In genomic region chr16:81008151-81008789, GRCh38 we compare ENCODE assay signal across 9 cellular contexts. TPM values are rescaled to one million over a fixed set of nuclear protein-coding genes. Genes with fewer than 3 reads are reported as not detected.
DNase-seq lines count a peak whose midpoint lies in the region; ATAC-seq, FAIRE-seq and TF ChIP-seq lines count a peak whose summit lies in the region.
"Had no signal": no experiment of that assay in that cellular context is flagged by ENCODE, and none has a peak within 500 bp of the region (broad histone marks: within the 10 kb centered on the region; RNA-seq: fewer than 3 reads in every experiment).

No MANE protein-coding gene starts in this region.

- H2AFZ ChIP-seq in GM12878 (ENCODE audit: control insufficient read depth, low read depth, low read length), result peak overlapping the region; percentile 57

- peak overlapping the region; percentile 94 for H3K4me3 Mint-ChIP-seq in activated T-cell treated with anti-CD3 and anti-CD28 coated beads, Interleukin-2, amount 50 U/mL, for 4 hours

- no peak for FAIRE-seq in GM12878 (lab: Jason Lieb, UNC)

- H3K36me3 ChIP-seq in GM12878 (ENCODE audit: control insufficient read depth in 2 of 2, insufficient read depth in 2 of 2, low read length in 1 of 2) (peaks cover 4 to 5% of the 10 kb centered on the region in 2 experiments; a peak in 3 of 4 replicates), lower lobe of right lung (peaks cover 7% of the 10 kb centered on the region), tibial nerve (peaks cover 0 to 2% (median 0%) of the 10 kb centered on the region in 3 donors)

- H3K4me2 ChIP-seq in GM12878 (ENCODE audit: control insufficient read depth, insufficient read depth), result peak overlapping the region; percentile 79

- 63% methylated on average over 28 of the region's 28 CpGs for WGBS in GM12878 (ENCODE audit: insufficient coverage, insufficient replicate concordance, low lambda C conversion rate, missing lambda C conversion rate)
- 67% methylated on average over 28 of the region's 28 CpGs for WGBS in tibial nerve, 2 donors

- ATAC-seq in activated T-cell treated with anti-CD3 and anti-CD28 coated beads, Interleukin-2, amount 50 U/mL, for 4 hours, result no peak
- ATAC-seq in GM12878, result no peak
- no peak for ATAC-seq in lower lobe of right lung
- ATAC-seq in GM18861 (IDR thresholded peaks at IDR 0.05; ENCODE audit: unreplicated experiment), result no peak
- no peak for ATAC-seq in GM18520 (IDR thresholded peaks at IDR 0.05; ENCODE audit: unreplicated experiment)

- H3K27me3 Mint-ChIP-seq in activated T-cell treated with anti-CD3 and anti-CD28 coated beads, Interleukin-2, amount 50 U/mL, for 4 hours (ENCODE audit: low read depth), result no peaks in the 10 kb centered on the region

- RAD21 ChIA-PET in GM12878 (lab: Charles Lee; ENCODE audit: unreplicated experiment), result no interaction called here

- H3K4me3 ChIP-seq in GM12878, result peak overlapping the region; percentile 93
- peak overlapping the region; percentile 92 for H3K4me3 ChIP-seq in lower lobe of right lung
- peak overlapping the region; percentile 80 to 94 (median 85) for H3K4me3 ChIP-seq in tibial nerve

- BruUV-seq in GM12878 (replicated peaks; lab: Mats Ljungman, UMichigan), result no TSS peak

- H3K79me2 ChIP-seq in GM12878 (ENCODE audit: control insufficient read depth, insufficient read depth, low read length), result peaks cover 67% of the 10 kb centered on the region

- SMC1A ChIA-PET in GM12878 (lab: Charles Lee; ENCODE audit: uncharacterized antibody, unreplicated experiment), result interaction anchor here (0.6 to 1.1 kb wide), 3 partner anchors 10 to 35 kb away, joined by 3 read pairs; no protein-coding TSS in a partner anchor

- CTCF ChIA-PET in GM12878 (lab: Yijun Ruan, JAX), result interaction anchor here (1.0 to 1.4 kb wide), 2 partner anchors 15 to 27 kb away, joined by 3 read pairs; partner anchors contain the start of gene ATMIN

- H3K27ac ChIP-seq in GM12878 (ENCODE audit: control insufficient read depth, insufficient read depth) (peak overlapping the region; percentile 100), lower lobe of right lung (peak overlapping the region; percentile 99), tibial nerve (peak overlapping the region; percentile 93 to 99 (median 98))

- peaks cover 9% of the 10 kb centered on the region for H3K4me1 ChIP-seq in GM12878 (ENCODE audit: control insufficient read depth, insufficient read depth, low read length)
- H3K4me1 ChIP-seq in lower lobe of right lung, result peaks cover 28% of the 10 kb centered on the region
- peaks cover 0 to 27% (median 17%) of the 10 kb centered on the region in 4 donors for H3K4me1 ChIP-seq in tibial nerve

- H3K36me3 Mint-ChIP-seq in activated T-cell treated with anti-CD3 and anti-CD28 coated beads, Interleukin-2, amount 50 U/mL, for 4 hours (ENCODE audit: insufficient read depth), result peaks cover 15% of the 10 kb centered on the region

- no peaks in the 10 kb centered on the region for H3K27me3 ChIP-seq in GM12878 (replicated peaks in 1 of 2; ENCODE audit: control insufficient read depth in 2 of 2, insufficient read depth in 2 of 2, low read length in 1 of 2)
- H3K27me3 ChIP-seq in lower lobe of right lung (ENCODE audit: low read depth), result no peaks in the 10 kb centered on the region
- H3K27me3 ChIP-seq in tibial nerve, result no peaks in the 10 kb centered on the region

- H3K9ac ChIP-seq in GM12878 (ENCODE audit: control insufficient read depth, insufficient read depth, low read length), result peak overlapping the region; percentile 97

- in situ Hi-C loops in GM12878 (cut with MboI), result no loop called here

- no peaks in the 10 kb centered on the region for H3K9me3 Mint-ChIP-seq in activated T-cell treated with anti-CD3 and anti-CD28 coated beads, Interleukin-2, amount 50 U/mL, for 4 hours

- TF ChIP-seq RAD21 in GM12878 (IDR thresholded peaks at IDR 0.05; ENCODE audit: insufficient read depth, low read depth, low read length), result no peak

- TF ChIP-seq EP300 in GM12878 (IDR thresholded peaks at IDR 0.05; ENCODE audit: borderline replicate concordance in 1 of 2, control insufficient read depth in 1 of 2, low read depth in 2 of 2, low read length in 2 of 2) (no peak), tibial nerve (IDR thresholded peaks at IDR 0.05) (no peak)

- TF ChIP-seq CTCF in GM12878 (IDR thresholded peaks at IDR 0.05 in 2 of 3, conservative IDR thresholded peaks at IDR 0.05 in 1 of 3; ENCODE audit: control insufficient read depth in 2 of 3, extremely low read depth in 1 of 3, insufficient read depth in 1 of 3, low read depth in 3 of 3, low read length in 3 of 3) (no peak), lower lobe of right lung (IDR thresholded peaks at IDR 0.05) (no peak), tibial nerve (IDR thresholded peaks at IDR 0.05) (no peak)

- POLR2A ChIA-PET in GM12878 (lab: Charles Lee), result no interaction called here

- no peaks in the 10 kb centered on the region for H4K20me1 ChIP-seq in GM12878 (ENCODE audit: control insufficient read depth, insufficient read depth)

- H3K4me1 Mint-ChIP-seq in activated T-cell treated with anti-CD3 and anti-CD28 coated beads, Interleukin-2, amount 50 U/mL, for 4 hours (ENCODE audit: low read depth), result peaks cover 32% of the 10 kb centered on the region

- TF ChIP-seq POLR2A in GM12878 (IDR thresholded peaks at IDR 0.05; ENCODE audit: low read depth, low read length) (no peak), tibial nerve (IDR thresholded peaks at IDR 0.05) (no peak)

- intact Hi-C loops in GM12878 (cut with micrococcal nuclease; ENCODE audit: unreplicated experiment), result loop anchor here (10.0 kb wide), 3 partner anchors 307 to 1647 kb away; partner anchors contain the start of gene GAN
- intact Hi-C loops in lower lobe of right lung (cut with DNase I), result no loop called here

- no peak for DNase-seq in activated T-cell treated with anti-CD3 and anti-CD28 coated beads, Interleukin-2, amount 50 U/mL, for 4 hours
- DNase-seq in activated T-cell treated with anti-CD3 and anti-CD28 coated beads for 4 hours (no peak), GM12878 (ENCODE audit: low read depth, low spot score) (no peak), lower lobe of right lung (no peak), tibial nerve (ENCODE audit: low spot score in 2 of 2) (no peak), NCI-H524 (lab: John Stamatoyannopoulos, UW) (no peak)
- DNase-seq: NCI-H526 had no signal

- H3K9me3 ChIP-seq in GM12878 (replicated peaks; ENCODE audit: control insufficient read depth, insufficient read depth, low read length) (no peaks in the 10 kb centered on the region), lower lobe of right lung (no peaks in the 10 kb centered on the region), tibial nerve (no peaks in the 10 kb centered on the region)

RNA-seq across cellular contexts. Expression of gene CENPN, which starts 1.3 kb away (rescaled TPM):
- 10 to 100 TPM; 36.0 to 43.4 (median 42.4) TPM for total RNA-seq in activated T-cell treated with anti-CD3 and anti-CD28 coated beads, Interleukin-2, amount 50 U/mL, for 4 hours
- 12.1 and 18.8 TPM in 2 replicates for total RNA-seq in GM12878 (2013; cell fraction: nucleolus; rRNA removed)
- total RNA-seq in GM12878 (2014; rRNA removed) (39.8 and 40.2 TPM in 2 replicates), GM12878 (2014; rRNA removed; fragmentation: Illumina TruSeq; extraction: Trizol) (48.8 and 49.8 TPM in 2 replicates), GM12878 (2021) (43.7 and 44.6 TPM in 2 replicates), lower lobe of right lung (5.0 TPM), tibial nerve (1 to 10 TPM; 1.8 to 8.1 (median 4.2) TPM)
- 35.5 TPM for polyA plus RNA-seq in GM12878 (2011; ENCODE audit: low read depth)
- polyA plus RNA-seq in GM12878 (2011; rRNA removed) (63.9 and 97.4 TPM in 2 replicates), GM12878 (2014; fragmentation: Illumina TruSeq; extraction: Trizol) (68.9 and 76.4 TPM in 2 replicates), GM12878 (2014; fragmentation: Nextera tagmentation; extraction: Ambion mirVana) (100 to 1,000 TPM; 134 to 143 TPM), GM12878 (2014; rRNA removed) (31.2 and 74.1 TPM in 2 replicates), GM12878 (2016; fragmentation: Nextera tagmentation; extraction: Ambion mirVana) (10 to 100 TPM; 64.8 to 73.7 TPM)
- polyA plus RNA-seq in GM12878 (2011; cell fraction: cytosol; rRNA removed), result 29.9 and 43.4 TPM in 2 replicates
- polyA plus RNA-seq in GM12878 (2011; cell fraction: nucleus; rRNA removed), result 29.7 and 34.5 TPM in 2 replicates
- polyA plus RNA-seq in GM12878 (2012), result 25.2 and 70.0 TPM in 2 replicates
- 35.3 and 46.3 TPM in 2 replicates for polyA minus RNA-seq in GM12878 (2011; rRNA and poly(A)+ RNA removed)
- polyA minus RNA-seq in GM12878 (2011; cell fraction: cytosol; rRNA and poly(A)+ RNA removed), result 18.8 and 25.5 TPM in 2 replicates
- 11.5 and 28.3 TPM in 2 replicates for polyA minus RNA-seq in GM12878 (2011; cell fraction: nucleus; rRNA and poly(A)+ RNA removed)

RNA-seq across cellular contexts. Expression of gene CMC2, which starts 1.6 kb away (rescaled TPM):
- total RNA-seq in activated T-cell treated with anti-CD3 and anti-CD28 coated beads, Interleukin-2, amount 50 U/mL, for 4 hours, result 100 to 1,000 TPM; 106 to 112 (median 109) TPM
- 40.0 and 40.4 TPM in 2 replicates for total RNA-seq in GM12878 (2013; cell fraction: nucleolus; rRNA removed)
- 87.8 and 104 TPM in 2 replicates for total RNA-seq in GM12878 (2014; rRNA removed)
- total RNA-seq in GM12878 (2014; rRNA removed; fragmentation: Illumina TruSeq; extraction: Trizol), result 62.5 and 62.8 TPM in 2 replicates
- 79.8 and 87.8 TPM in 2 replicates for total RNA-seq in GM12878 (2021)
- 49.4 TPM for polyA plus RNA-seq in GM12878 (2011; ENCODE audit: low read depth)
- 236 and 293 TPM in 2 replicates for polyA plus RNA-seq in GM12878 (2011; rRNA removed)
- 178 and 184 TPM in 2 replicates for polyA plus RNA-seq in GM12878 (2011; cell fraction: cytosol; rRNA removed)
- polyA plus RNA-seq in GM12878 (2011; cell fraction: nucleus; rRNA removed), result 97.1 and 105 TPM in 2 replicates
- polyA plus RNA-seq in GM12878 (2012), result 76.8 and 82.9 TPM in 2 replicates
- polyA plus RNA-seq in GM12878 (2014; fragmentation: Illumina TruSeq; extraction: Trizol), result 86.8 and 93.5 TPM in 2 replicates
- 100 to 1,000 TPM; 248 to 251 TPM for polyA plus RNA-seq in GM12878 (2014; fragmentation: Nextera tagmentation; extraction: Ambion mirVana)
- 97.1 and 117 TPM in 2 replicates for polyA plus RNA-seq in GM12878 (2014; rRNA removed)
- 100 to 1,000 TPM; 217 to 223 TPM for polyA plus RNA-seq in GM12878 (2016; fragmentation: Nextera tagmentation; extraction: Ambion mirVana)
- 56.1 and 61.9 TPM in 2 replicates for polyA minus RNA-seq in GM12878 (2011; rRNA and poly(A)+ RNA removed)
- 27.7 and 36.4 TPM in 2 replicates for polyA minus RNA-seq in GM12878 (2011; cell fraction: cytosol; rRNA and poly(A)+ RNA removed)
- 34.9 and 46.2 TPM in 2 replicates for polyA minus RNA-seq in GM12878 (2011; cell fraction: nucleus; rRNA and poly(A)+ RNA removed)
- 46.6 TPM for total RNA-seq in lower lobe of right lung
- total RNA-seq in tibial nerve, result 10 to 100 TPM; 20.0 to 38.7 (median 35.2) TPM

RNA-seq across cellular contexts. Expression of gene ATMIN, which starts 27.4 kb away (rescaled TPM):
- total RNA-seq in activated T-cell treated with anti-CD3 and anti-CD28 coated beads, Interleukin-2, amount 50 U/mL, for 4 hours, result 10 to 100 TPM; 27.2 to 30.2 (median 29.3) TPM
- total RNA-seq in GM12878 (2013; cell fraction: nucleolus; rRNA removed), result 15.5 and 18.6 TPM in 2 replicates
- 23.5 and 24.6 TPM in 2 replicates for total RNA-seq in GM12878 (2014; rRNA removed)
- 25.6 and 28.9 TPM in 2 replicates for total RNA-seq in GM12878 (2014; rRNA removed; fragmentation: Illumina TruSeq; extraction: Trizol)
- total RNA-seq in GM12878 (2021), result 17.8 and 21.9 TPM in 2 replicates
- polyA plus RNA-seq in GM12878 (2011; ENCODE audit: low read depth), result 9.5 TPM
- polyA plus RNA-seq in GM12878 (2011; rRNA removed), result 25.8 and 26.4 TPM in 2 replicates
- polyA plus RNA-seq in GM12878 (2011; cell fraction: cytosol; rRNA removed), result 16.5 and 17.5 TPM in 2 replicates
- 7.8 TPM in 2 replicates for polyA plus RNA-seq in GM12878 (2011; cell fraction: nucleus; rRNA removed)
- polyA plus RNA-seq in GM12878 (2012), result 10.6 and 10.9 TPM in 2 replicates
- 25.9 and 34.2 TPM in 2 replicates for polyA plus RNA-seq in GM12878 (2014; fragmentation: Illumina TruSeq; extraction: Trizol)
- 1 to 10 TPM; 5.2 to 8.7 TPM for polyA plus RNA-seq in GM12878 (2014; fragmentation: Nextera tagmentation; extraction: Ambion mirVana)
- 14.3 and 14.7 TPM in 2 replicates for polyA plus RNA-seq in GM12878 (2014; rRNA removed)
- 1 to 10 TPM; 7.1 to 8.3 TPM for polyA plus RNA-seq in GM12878 (2016; fragmentation: Nextera tagmentation; extraction: Ambion mirVana)
- 26.2 and 29.7 TPM in 2 replicates for polyA minus RNA-seq in GM12878 (2011; rRNA and poly(A)+ RNA removed)
- polyA minus RNA-seq in GM12878 (2011; cell fraction: cytosol; rRNA and poly(A)+ RNA removed), result 9.5 and 10.3 TPM in 2 replicates
- polyA minus RNA-seq in GM12878 (2011; cell fraction: nucleus; rRNA and poly(A)+ RNA removed), result 7.0 and 9.8 TPM in 2 replicates
- total RNA-seq in lower lobe of right lung, result 29.7 TPM
- 10 to 100 TPM; 16.2 to 31.2 (median 24.4) TPM for total RNA-seq in tibial nerve
